1 cellular context compared by ENCODE assay signal in genomic region chr4:77007358-77008230, GRCh38.
TF ChIP-seq lines count a peak whose summit lies in the region.

No MANE protein-coding gene starts in this region.

TF ChIP-seq in IMR-90, 13 proteins besides CTCF, POLR2A, EP300 and RAD21 (continued from another document):
- TF ChIP-seq MAZ (IDR thresholded peaks at IDR 0.05; ENCODE audit: borderline replicate concordance, low read depth, low read length) (no peak), SMC3 (IDR thresholded peaks at IDR 0.05; ENCODE audit: low read depth, low read length) (no peak), MXI1 (IDR thresholded peaks at IDR 0.05; ENCODE audit: borderline replicate concordance, low read depth, low read length) (no peak), BHLHE40 (IDR thresholded peaks at IDR 0.05; ENCODE audit: low read depth, low read length) (no peak), NFE2L2 (IDR thresholded peaks at IDR 0.05; ENCODE audit: low read depth, low read length) (no peak), CHD1 (IDR thresholded peaks at IDR 0.05; ENCODE audit: low read depth, low read length) (no peak), USF2 (IDR thresholded peaks at IDR 0.05; ENCODE audit: low read depth, low read length) (no peak)
TF ChIP-seq in IMR-90: peak in this region for 2.
